ENCODE assay signal across 22 cellular contexts in genomic region chr2:211174021-211174420, GRCh38.
DNase-seq lines count a peak whose midpoint lies in the region; ATAC-seq and TF ChIP-seq lines count a peak whose summit lies in the region.
"Had no signal": no experiment of that assay in that cellular context is flagged by ENCODE, and none has a peak within 500 bp of the region (broad histone marks: within the 10 kb centered on the region; RNA-seq: fewer than 3 reads in every experiment).

No MANE protein-coding gene starts in this region.

- no peak overlapping the region for H3K4me2 ChIP-seq in parathyroid adenoma (ENCODE audit: low read length)
- H3K4me2 ChIP-seq: BLaER1 had no signal

- no peaks in the 10 kb centered on the region for H3K36me3 ChIP-seq in left lung
- no peaks in the 10 kb centered on the region for H3K36me3 ChIP-seq in parathyroid adenoma (ENCODE audit: control insufficient read depth, insufficient read depth, low read length)
- H3K36me3 ChIP-seq: BE2C, BLaER1 had no signal

- H3K27ac Mint-ChIP-seq in activated CD4-positive, alpha-beta T cell treated with anti-CD3 and anti-CD28 coated beads, Interleukin-2, amount 10 ng/mL, durations not matched to agents 24 days and 14 days = no peak overlapping the region
- H3K27ac Mint-ChIP-seq: CD14-positive monocyte; CD4-positive, alpha-beta memory T cell; CD4-positive, CD25-positive, alpha-beta regulatory T cell; CD8-positive, alpha-beta memory T cell had no signal

- H3K27me3 ChIP-seq in left lung (no peaks in the 10 kb centered on the region), parathyroid adenoma (ENCODE audit: control insufficient read depth, insufficient read depth, low read length) (no peaks in the 10 kb centered on the region)
- H3K27me3 ChIP-seq: BE2C, BLaER1 had no signal

- no peaks in the 10 kb centered on the region for H3K9me3 Mint-ChIP-seq in activated CD4-positive, alpha-beta T cell treated with anti-CD3 and anti-CD28 coated beads, Interleukin-2, amount 10 ng/mL, durations not matched to agents 24 days and 14 days

- no peak overlapping the region for H3K9ac ChIP-seq in parathyroid adenoma
- H3K9ac ChIP-seq: BLaER1 had no signal

- no peaks in the 10 kb centered on the region for H3K4me1 Mint-ChIP-seq in activated CD4-positive, alpha-beta T cell treated with anti-CD3 and anti-CD28 coated beads, Interleukin-2, amount 10 ng/mL, durations not matched to agents 24 days and 14 days
- H3K4me1 Mint-ChIP-seq: CD14-positive monocyte; CD4-positive, alpha-beta memory T cell; CD4-positive, CD25-positive, alpha-beta regulatory T cell; CD8-positive, alpha-beta memory T cell had no signal

- H3K36me3 Mint-ChIP-seq in activated CD4-positive, alpha-beta T cell treated with anti-CD3 and anti-CD28 coated beads, Interleukin-2, amount 10 ng/mL, durations not matched to agents 24 days and 14 days (ENCODE audit: low read depth) = no peaks in the 10 kb centered on the region
- H3K36me3 Mint-ChIP-seq: CD14-positive monocyte; CD4-positive, alpha-beta memory T cell; CD4-positive, CD25-positive, alpha-beta regulatory T cell; CD8-positive, alpha-beta memory T cell had no signal

- no peak overlapping the region for H3K4me3 ChIP-seq in left lung
- H3K4me3 ChIP-seq in parathyroid adenoma (ENCODE audit: low read depth, low read length) = no peak overlapping the region
- H3K4me3 ChIP-seq: BLaER1, GM12878 had no signal

- no peak overlapping the region for H3K27ac ChIP-seq in left lung
- H3K27ac ChIP-seq in parathyroid adenoma = no peak overlapping the region
- H3K27ac ChIP-seq: BLaER1 had no signal

- ATAC-seq in left lung = peak; percentile 46
- ATAC-seq: GM12878 had no signal

- H3K4me3 Mint-ChIP-seq in activated CD4-positive, alpha-beta T cell treated with anti-CD3 and anti-CD28 coated beads, Interleukin-2, amount 10 ng/mL, durations not matched to agents 24 days and 14 days = no peak overlapping the region
- H3K4me3 Mint-ChIP-seq: CD14-positive monocyte; CD4-positive, alpha-beta memory T cell; CD4-positive, CD25-positive, alpha-beta regulatory T cell; CD8-positive, alpha-beta memory T cell had no signal

- no peaks in the 10 kb centered on the region for H3K79me2 ChIP-seq in parathyroid adenoma

- H3K4me1 ChIP-seq in left lung (no peaks in the 10 kb centered on the region), parathyroid adenoma (peaks cover 9% of the 10 kb centered on the region)
- H3K4me1 ChIP-seq: BLaER1 had no signal

- intact Hi-C loops in left lung (cut with DNase I) = no loop called here
- intact Hi-C loops in activated CD4-positive, alpha-beta T cell treated with anti-CD3 and anti-CD28 coated beads, Interleukin-2, amount 10 ng/mL, durations not matched to agents 24 days and 14 days (cut with micrococcal nuclease) = no loop called here

- DNase-seq in left lung = no peak
- no peak for DNase-seq in effector CD8-positive, alpha-beta T cell (lab: John Stamatoyannopoulos, UW)
- no peak for DNase-seq in activated CD4-positive, alpha-beta T cell treated with anti-CD3 and anti-CD28 coated beads, Interleukin-2, amount 10 ng/mL, durations not matched to agents 24 days and 14 days
- no peak for DNase-seq in NCI-H2107 treated with DMSO at 0.1 percent for 48 hours (lab: John Stamatoyannopoulos, UW; ENCODE audit: unreplicated experiment)
- DNase-seq: 8988T; ACHN; BE2C; CD4-positive, alpha-beta memory T cell; CD4-positive, CD25-positive, alpha-beta regulatory T cell; CD8-positive, alpha-beta memory T cell; COR-L47; DMS 273 treated with DMSO at 0.1 percent for 48 hours; DMS153; DMS53; DMS79; DND-41; EL; GDM1 had no signal

- H3K27me3 Mint-ChIP-seq in activated CD4-positive, alpha-beta T cell treated with anti-CD3 and anti-CD28 coated beads, Interleukin-2, amount 10 ng/mL, durations not matched to agents 24 days and 14 days = no peaks in the 10 kb centered on the region
- H3K27me3 Mint-ChIP-seq: CD4-positive, alpha-beta memory T cell; CD4-positive, CD25-positive, alpha-beta regulatory T cell; CD8-positive, alpha-beta memory T cell had no signal

- H3K9me3 ChIP-seq in left lung (no peaks in the 10 kb centered on the region), parathyroid adenoma (ENCODE audit: control insufficient read depth, low read length) (no peaks in the 10 kb centered on the region)
- H3K9me3 ChIP-seq: BE2C, BLaER1 had no signal

- TF ChIP-seq CTCF in left lung (IDR thresholded peaks at IDR 0.05) (no peak), parathyroid adenoma (IDR thresholded peaks at IDR 0.05) (no peak)

- H2AFZ ChIP-seq in parathyroid adenoma = peak overlapping the region; percentile 61
